ENCODE assay signal across 9 cellular contexts in the genomic region with DNA sequence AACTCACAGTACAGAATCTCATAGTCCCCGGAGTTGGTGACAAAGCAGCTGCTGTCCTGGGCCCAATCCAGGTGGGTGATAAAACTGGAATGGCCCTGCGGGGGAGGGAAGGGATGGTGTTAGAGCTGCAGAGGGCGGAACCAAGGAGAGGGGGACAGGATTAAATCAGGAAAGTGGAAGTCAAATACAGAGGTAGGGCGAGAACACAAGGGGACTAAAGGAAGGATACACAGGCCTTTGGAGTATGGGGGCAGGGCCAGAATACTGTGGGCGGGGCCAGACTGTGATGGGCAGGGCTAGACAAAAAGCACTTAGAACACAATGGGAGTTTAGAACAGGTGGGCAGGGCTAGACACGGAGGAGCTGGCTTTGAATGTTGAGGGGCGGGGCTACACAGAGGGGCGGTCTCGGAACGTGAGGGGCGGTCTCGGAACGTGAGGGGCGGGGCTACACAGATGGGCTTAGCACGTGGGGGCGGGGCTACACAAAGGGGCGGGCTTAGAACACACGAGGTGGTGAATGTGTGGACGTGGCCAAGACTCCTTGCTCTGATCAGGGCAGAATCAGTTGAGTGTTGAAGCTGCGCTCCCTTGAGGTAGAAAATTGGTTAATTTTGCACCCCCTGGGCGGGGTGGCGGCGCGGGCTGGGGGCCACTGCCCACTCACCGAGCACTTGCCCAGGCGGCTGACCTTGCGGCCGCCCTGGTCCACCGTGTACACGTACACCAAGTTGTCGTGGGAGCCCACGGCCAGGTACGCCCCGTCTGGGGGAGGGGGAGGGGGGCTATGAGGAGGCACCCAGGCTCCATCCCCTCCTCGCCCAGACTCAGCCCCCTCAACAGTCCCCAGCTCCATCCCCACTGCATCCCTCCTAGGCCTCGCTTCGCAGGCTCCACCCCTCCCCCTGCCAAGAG. TPM values are rescaled to one million over a fixed set of nuclear protein-coding genes. Genes with fewer than 3 reads are reported as not detected.
A peak's percentile ranks its signal among the peaks of the same experiment; 100 is the strongest.
DNase-seq lines count a peak whose midpoint lies in the region; ATAC-seq, FAIRE-seq and TF ChIP-seq lines count a peak whose summit lies in the region.
"Had no signal": no experiment of that assay in that cellular context is flagged by ENCODE, and none has a peak within 500 bp of the region (broad histone marks: within the 10 kb centered on the region; RNA-seq: fewer than 3 reads in every experiment).

No MANE protein-coding gene starts in this region.

- intact Hi-C loops in body of pancreas (cut with DNase I) = no loop called here

- no peak for TF ChIP-seq CTCF in body of pancreas (IDR thresholded peaks at IDR 0.05)

- H3K9me3 ChIP-seq in body of pancreas (no peaks in the 10 kb centered on the region), iPS-20b (ENCODE audit: insufficient read depth, low read depth, low read length) (no peaks in the 10 kb centered on the region)

- H3K9ac ChIP-seq in iPS-20b (ENCODE audit: low read depth, low read length) = peak overlapping the region; percentile 85

- ATAC-seq in body of pancreas (peak; percentile 96), GM18907 (IDR thresholded peaks at IDR 0.05; ENCODE audit: unreplicated experiment) (no peak), HG03442 (IDR thresholded peaks at IDR 0.05; ENCODE audit: unreplicated experiment) (no peak)

- TF ChIP-seq POLR2A in body of pancreas (IDR thresholded peaks at IDR 0.05) = peak; percentile 41 to 74 (median 69)

- H3K27me3 ChIP-seq in body of pancreas = no peaks in the 10 kb centered on the region
- H3K27me3 ChIP-seq in iPS-20b (ENCODE audit: insufficient read depth, low read length) = no peaks in the 10 kb centered on the region

- H3K27ac ChIP-seq in body of pancreas (peak overlapping the region; percentile 57 to 87 (median 81)), iPS-20b (ENCODE audit: low read length) (peak overlapping the region; percentile 89)

- H3K4me3 ChIP-seq in body of pancreas (peak overlapping the region in 1 of 2 donors; percentile 7), iPS-20b (ENCODE audit: low read length) (peak overlapping the region; percentile 88)

- peak; percentile 83 for DNase-seq in GM18507 (ENCODE audit: extremely low spot score, insufficient read length, low read depth)
- DNase-seq in NCI-H146 (lab: John Stamatoyannopoulos, UW) = peak; percentile 71
- DNase-seq in UCSD-AML1 (lab: John Stamatoyannopoulos, UW; ENCODE audit: unreplicated experiment) = peak; percentile 91
- peak; percentile 96 to 98 (median 97) for DNase-seq in body of pancreas
- DNase-seq in stimulated activated CD4-positive, alpha-beta T cell treated with anti-CD3 and anti-CD28 coated beads, Interleukin-1b, Interleukin-23, amount 100 ng/mL, for 24 hours (ENCODE audit: low read depth in 4 of 4, low spot score in 1 of 4) = peak in 3 of 4 experiments; percentile 73 to 83 (median 78)

- FAIRE-seq in GM18507 (lab: Jason Lieb, UNC) = peak; percentile 93
- FAIRE-seq: endometrium had no signal

- H3K36me3 ChIP-seq in body of pancreas (replicated peaks in 1 of 2; ENCODE audit: insufficient read depth in 1 of 2, low read depth in 2 of 2) (peaks cover 0 to 9% of the 10 kb centered on the region in 2 donors), iPS-20b (ENCODE audit: insufficient read depth, low read depth, low read length) (peaks cover 27% of the 10 kb centered on the region)

- WGBS in body of pancreas, 2 donors = 18 to 45% methylated on average over 12 to 21 of the region's 37 CpGs

- H3K4me1 ChIP-seq in body of pancreas = no peaks in the 10 kb centered on the region
- no peaks in the 10 kb centered on the region for H3K4me1 ChIP-seq in iPS-20b (ENCODE audit: insufficient read depth, low read length)

RNA-seq across cellular contexts. Expression of gene GPR4, which starts 14.0 kb away (rescaled TPM):
- total RNA-seq in body of pancreas = 1 to 10 TPM in 1 of 2 donors, under 1 TPM in 1; 0.99 to 1.3 TPM

RNA-seq across cellular contexts. Expression of gene EML2, which starts 23.1 kb away (rescaled TPM):
- 10 to 100 TPM; 25.7 to 60.6 TPM for total RNA-seq in body of pancreas

RNA-seq across cellular contexts. Expression of gene OPA3, which starts 31.4 kb away (rescaled TPM):
- 10 to 100 TPM in 1 of 2 donors, 1 to 10 TPM in 1; 4.2 to 22.7 TPM for total RNA-seq in body of pancreas

RNA-seq across cellular contexts. Expression of gene GIPR, which starts 52.0 kb away (rescaled TPM):
- total RNA-seq in body of pancreas = 1 to 10 TPM; 3.9 to 9.2 TPM
